In the genomic region with DNA sequence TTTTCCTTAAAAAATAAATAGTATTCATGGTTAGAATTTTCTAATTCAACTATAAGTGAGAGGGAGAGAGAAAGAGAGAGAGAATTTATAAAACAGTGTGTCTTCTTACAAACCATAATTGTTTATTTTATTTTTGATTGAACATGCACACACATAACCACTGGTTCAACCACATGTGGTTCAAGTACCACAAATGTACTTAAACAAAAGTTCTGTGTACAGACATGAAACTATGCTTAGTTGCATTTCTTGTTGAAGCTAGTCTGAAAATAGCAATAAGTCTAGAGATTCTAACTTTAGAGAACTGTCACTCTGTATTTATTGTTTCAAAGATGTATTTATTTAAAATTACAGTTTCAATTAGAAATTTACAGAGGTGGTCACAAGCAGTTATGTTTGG, we compare ENCODE assay signal across 17 cellular contexts.
DNase-seq lines count a peak whose midpoint lies in the region; ATAC-seq and TF ChIP-seq lines count a peak whose summit lies in the region.
"Had no signal": no experiment of that assay in that cellular context is flagged by ENCODE, and none has a peak within 500 bp of the region (broad histone marks: within the 10 kb centered on the region; RNA-seq: fewer than 3 reads in every experiment).

No MANE protein-coding gene starts in this region.

- no peak for TF ChIP-seq POLR2A in upper lobe of left lung (IDR thresholded peaks at IDR 0.05)

- peak; percentile 14 for DNase-seq in GM12865 (ENCODE audit: low read depth)
- peak; percentile 79 for DNase-seq in MM.1S
- peak; percentile 20 for DNase-seq in astrocyte of the spinal cord (ENCODE audit: low read depth, low spot score)
- no peak for DNase-seq in smooth muscle cell (lab: John Stamatoyannopoulos, UW; ENCODE audit: unreplicated experiment)
- DNase-seq in SW 1271 (lab: John Stamatoyannopoulos, UW) = no peak
- DNase-seq in upper lobe of left lung = no peak
- DNase-seq: AML-193; Caco-2; CD4-positive, alpha-beta T cell; H7; HFFc6 had no signal

- H3F3A ChIP-seq in MM.1S (ENCODE audit: insufficient read depth, low read length) (no peaks in the 10 kb centered on the region; the same call in 1 of the 2 replicates), smooth muscle cell (ENCODE audit: low read depth) (no peaks in the 10 kb centered on the region)

- ATAC-seq in upper lobe of left lung (ENCODE audit: low FRiP score in 2 of 2) (no peak), HG02623 (IDR thresholded peaks at IDR 0.05; ENCODE audit: unreplicated experiment) (no peak)
- ATAC-seq: A549, GM23338, HCT116 had no signal

- H3K9ac ChIP-seq in MM.1S (ENCODE audit: low read length) = no peak overlapping the region
- H3K9ac ChIP-seq in smooth muscle cell (ENCODE audit: low read depth) = peak overlapping the region; percentile 5

- H3K9me3 ChIP-seq in MM.1S (replicated peaks; ENCODE audit: insufficient read depth, low read length) (no peaks in the 10 kb centered on the region), smooth muscle cell (replicated peaks; ENCODE audit: low read depth) (no peaks in the 10 kb centered on the region), upper lobe of left lung (no peaks in the 10 kb centered on the region)
- H3K9me3 ChIP-seq: A549, Caco-2 had no signal

- in situ Hi-C loops in astrocyte of the spinal cord (cut with HindIII; ENCODE audit: low sequenced_read_pairs) = no loop called here

- H3K4me2 ChIP-seq in MM.1S (ENCODE audit: low read depth, low read length) (peak overlapping the region; percentile 22; the same call in 1 of the 2 replicates), smooth muscle cell (no peak overlapping the region)
- H3K4me2 ChIP-seq: A549, GM23338 had no signal

- H3K27ac ChIP-seq in MM.1S (ENCODE audit: low read length) (no peak overlapping the region), smooth muscle cell (ENCODE audit: low read depth) (peak overlapping the region; percentile 70), upper lobe of left lung (no peak overlapping the region)
- H3K27ac ChIP-seq: 22Rv1, A549, C4-2B had no signal

- no peaks in the 10 kb centered on the region for H3K36me3 ChIP-seq in MM.1S (replicated peaks; ENCODE audit: insufficient read depth, low read length)
- H3K36me3 ChIP-seq in smooth muscle cell (ENCODE audit: low read depth) = no peaks in the 10 kb centered on the region
- no peaks in the 10 kb centered on the region for H3K36me3 ChIP-seq in upper lobe of left lung

- H3K79me2 ChIP-seq in MM.1S (ENCODE audit: low read length) (no peaks in the 10 kb centered on the region), smooth muscle cell (ENCODE audit: low read depth) (no peaks in the 10 kb centered on the region)

- H2AFZ ChIP-seq in MM.1S (ENCODE audit: low read length) (no peak overlapping the region), smooth muscle cell (ENCODE audit: low read depth) (no peak overlapping the region)
- H2AFZ ChIP-seq: GM23338 had no signal

- peaks cover 10% of the 10 kb centered on the region for H3K4me1 ChIP-seq in MM.1S (ENCODE audit: low read length)
- H3K4me1 ChIP-seq in smooth muscle cell (ENCODE audit: low read depth) = peaks cover 5% of the 10 kb centered on the region
- H3K4me1 ChIP-seq in upper lobe of left lung = no peaks in the 10 kb centered on the region
- H3K4me1 ChIP-seq: Caco-2 had no signal

- H4K20me1 ChIP-seq in MM.1S (ENCODE audit: insufficient read depth, low read length) (no peaks in the 10 kb centered on the region), smooth muscle cell (ENCODE audit: low read depth) (no peaks in the 10 kb centered on the region)

- H3K9me2 ChIP-seq in MM.1S (replicated peaks; ENCODE audit: insufficient read depth, low read length) = no peaks in the 10 kb centered on the region

- H3K4me3 ChIP-seq in GM12865 (ENCODE audit: low read depth, low read length) (no peak overlapping the region), MM.1S (ENCODE audit: low read length) (no peak overlapping the region), astrocyte of the spinal cord (ENCODE audit: low read depth, low read length) (no peak overlapping the region), smooth muscle cell (no peak overlapping the region), upper lobe of left lung (no peak overlapping the region)
- H3K4me3 ChIP-seq: A549, GM23338 had no signal

- no peak for TF ChIP-seq CTCF in GM12865 (IDR thresholded peaks at IDR 0.05; ENCODE audit: insufficient read depth, low read depth, low read length, missing control alignments)
- TF ChIP-seq CTCF in MM.1S (IDR thresholded peaks at IDR 0.05; ENCODE audit: low read length) = no peak
- TF ChIP-seq CTCF in astrocyte of the spinal cord (IDR thresholded peaks at IDR 0.05; ENCODE audit: low read depth, low read length) = no peak
- TF ChIP-seq CTCF in smooth muscle cell (IDR thresholded peaks at IDR 0.05; ENCODE audit: borderline replicate concordance, insufficient read depth, poor library complexity, severe bottlenecking) = no peak
- TF ChIP-seq CTCF in upper lobe of left lung (IDR thresholded peaks at IDR 0.05) = no peak

- TF ChIP-seq EP300 in upper lobe of left lung (IDR thresholded peaks at IDR 0.05) = no peak

- no peaks in the 10 kb centered on the region for H3K27me3 ChIP-seq in MM.1S (replicated peaks; ENCODE audit: insufficient read depth, low read length)
- H3K27me3 ChIP-seq in smooth muscle cell (ENCODE audit: low read depth) = no peaks in the 10 kb centered on the region
- no peaks in the 10 kb centered on the region for H3K27me3 ChIP-seq in upper lobe of left lung

Comparison
In these comparisons a context has a peak if more than half of its experiments do, and no peak if none do; other contexts are left out.
1. DNase-seq: peak in GM12865 (single experiment), MM.1S (single experiment) and astrocyte of the spinal cord (single experiment); none in smooth muscle cell (single experiment), SW 1271 (0 of 2) and upper lobe of left lung (0 of 2).